ENCODE assay signal across 17 cellular contexts in genomic region chr17:61248399-61248798, GRCh38.
DNase-seq lines count a peak whose midpoint lies in the region; ATAC-seq, FAIRE-seq and TF ChIP-seq lines count a peak whose summit lies in the region.
"Had no signal": no experiment of that assay in that cellular context is flagged by ENCODE, and none has a peak within 500 bp of the region (broad histone marks: within the 10 kb centered on the region; RNA-seq: fewer than 3 reads in every experiment).

No MANE protein-coding gene starts in this region.

- H3K4me3 ChIP-seq in NB4 (ENCODE audit: low read depth, low read length) (no peak overlapping the region), GM12878 (no peak overlapping the region), mucosa of rectum (ENCODE audit: low read length in 2 of 2) (no peak overlapping the region)
- H3K4me3 ChIP-seq: ovary, testis had no signal

- H3K9me3 ChIP-seq in GM12878 (replicated peaks; ENCODE audit: control insufficient read depth, insufficient read depth, low read length) (no peaks in the 10 kb centered on the region), mucosa of rectum (ENCODE audit: control insufficient read depth in 2 of 2, low read length in 2 of 2) (no peaks in the 10 kb centered on the region)
- H3K9me3 ChIP-seq: ovary, testis had no signal

- intact Hi-C loops in GM12878 (cut with micrococcal nuclease; ENCODE audit: unreplicated experiment), result no loop called here

- H3K4me2 ChIP-seq in GM12878 (ENCODE audit: control insufficient read depth, insufficient read depth), result no peak overlapping the region

- TF ChIP-seq POLR2A in NB4 (IDR thresholded peaks at IDR 0.05; ENCODE audit: extremely low read depth, insufficient read length), result no peak
- no peak for TF ChIP-seq POLR2A in GM12878 (IDR thresholded peaks at IDR 0.05; ENCODE audit: low read depth, low read length)

- no peak for FAIRE-seq in GM12878 (lab: Jason Lieb, UNC)
- FAIRE-seq: HTR-8/SVneo had no signal

- SMC1A ChIA-PET in GM12878 (lab: Charles Lee; ENCODE audit: uncharacterized antibody, unreplicated experiment), result interaction anchor here (1.2 kb wide), 1 partner anchor 76 kb away, joined by 4 read pairs; no protein-coding TSS in a partner anchor

- no peaks in the 10 kb centered on the region for H3K36me3 Mint-ChIP-seq in stimulated activated memory B cell treated with anti-CD40 and anti-IgM and Interleukin-4, amounts not matched to agents 10 μg/mL and 1 μg/mL and 100 μg/mL, for 72 hours
- H3K36me3 Mint-ChIP-seq: CD4-positive, alpha-beta memory T cell had no signal

- no peak overlapping the region for H2AFZ ChIP-seq in GM12878 (ENCODE audit: control insufficient read depth, low read depth, low read length)

- TF ChIP-seq CTCF in NB4 (IDR thresholded peaks at IDR 0.05; ENCODE audit: low read depth, low read length) (no peak), GM12878 (IDR thresholded peaks at IDR 0.05 in 2 of 3, conservative IDR thresholded peaks at IDR 0.05 in 1 of 3; ENCODE audit: control insufficient read depth in 2 of 3, extremely low read depth in 1 of 3, insufficient read depth in 1 of 3, low read depth in 3 of 3, low read length in 3 of 3) (no peak)

- CTCF ChIA-PET in GM12878 (lab: Yijun Ruan, JAX), result interaction anchor here (0.8 kb wide), 1 partner anchor 46 kb away, joined by 3 read pairs; no protein-coding TSS in a partner anchor

- H3K27ac ChIP-seq in GM12878 (ENCODE audit: control insufficient read depth, insufficient read depth), result no peak overlapping the region
- H3K27ac ChIP-seq in mucosa of rectum (ENCODE audit: low read depth in 2 of 2, low read length in 2 of 2), result peak overlapping the region; percentile 59 to 60
- H3K27ac ChIP-seq: ovary had no signal

- no peaks in the 10 kb centered on the region for H3K4me1 ChIP-seq in GM12878 (ENCODE audit: control insufficient read depth, insufficient read depth, low read length)
- peaks cover 17 to 29% of the 10 kb centered on the region in 2 donors for H3K4me1 ChIP-seq in mucosa of rectum (ENCODE audit: control insufficient read depth in 2 of 2, insufficient read depth in 2 of 2, low read length in 2 of 2)

- H3K36me3 ChIP-seq in GM12878 (ENCODE audit: control insufficient read depth in 2 of 2, insufficient read depth in 2 of 2, low read length in 1 of 2) (no peaks in the 10 kb centered on the region), mucosa of rectum (ENCODE audit: control insufficient read depth in 2 of 2, insufficient read depth in 2 of 2, low read length in 2 of 2) (no peaks in the 10 kb centered on the region)
- H3K36me3 ChIP-seq: ovary had no signal

- no TSS peak for BruUV-seq in GM12878 (replicated peaks; lab: Mats Ljungman, UMichigan)

- H4K20me1 ChIP-seq in GM12878 (ENCODE audit: control insufficient read depth, insufficient read depth), result no peaks in the 10 kb centered on the region

- POLR2A ChIA-PET in GM12878 (lab: Charles Lee), result no interaction called here

- no peak for TF ChIP-seq RAD21 in GM12878 (IDR thresholded peaks at IDR 0.05; ENCODE audit: insufficient read depth, low read depth, low read length)

- no peak for TF ChIP-seq EP300 in GM12878 (IDR thresholded peaks at IDR 0.05; ENCODE audit: borderline replicate concordance in 1 of 2, control insufficient read depth in 1 of 2, low read depth in 2 of 2, low read length in 2 of 2)

- RAD21 ChIA-PET in GM12878 (lab: Charles Lee; ENCODE audit: unreplicated experiment), result no interaction called here

- no peak overlapping the region for H3K27ac Mint-ChIP-seq in stimulated activated memory B cell treated with anti-CD40 and anti-IgM and Interleukin-4, amounts not matched to agents 10 μg/mL and 1 μg/mL and 100 μg/mL, for 72 hours
- H3K27ac Mint-ChIP-seq: activated B cell treated with CpG ODN at 0.5 μM for 24 hours; activated T-helper 2 cell treated with anti-CD3 and anti-CD28 coated beads, Interferon-gamma antibody, Interleukin-2, Interleukin-4, amounts not matched to agents 10 μg/mL and 5 μg/mL and 100 μg/mL, durations not matched to agents 14 hours and 24 hours and 36 hours had no signal

- H3K27me3 Mint-ChIP-seq in stimulated activated memory B cell treated with anti-CD40 and anti-IgM and Interleukin-4, amounts not matched to agents 10 μg/mL and 1 μg/mL and 100 μg/mL, for 72 hours, result no peaks in the 10 kb centered on the region
- H3K27me3 Mint-ChIP-seq: activated B cell treated with CpG ODN at 0.5 μM for 24 hours; CD4-positive, alpha-beta memory T cell; central memory CD8-positive, alpha-beta T cell had no signal

- ATAC-seq in GM12878, result no peak; the same call in 2 of the 3 replicates
- no peak for ATAC-seq in GM19351 (IDR thresholded peaks at IDR 0.05; ENCODE audit: unreplicated experiment)
- ATAC-seq in stimulated activated memory B cell treated with anti-CD40 and anti-IgM and Interleukin-4, amounts not matched to agents 10 μg/mL and 1 μg/mL and 100 μg/mL, for 72 hours, result no peak

- WGBS in GM12878 (ENCODE audit: insufficient coverage, insufficient replicate concordance, low lambda C conversion rate, missing lambda C conversion rate), result 52% methylated on average over 2 of the region's 2 CpGs

- no peaks in the 10 kb centered on the region for H3K79me2 ChIP-seq in GM12878 (ENCODE audit: control insufficient read depth, insufficient read depth, low read length)

- DNase-seq in Daoy (ENCODE audit: low read depth) (peak; percentile 17), NB4 (ENCODE audit: low read depth) (peak; percentile 22), GM12878 (ENCODE audit: low read depth, low spot score) (no peak), NCI-H2081 (lab: John Stamatoyannopoulos, UW) (no peak), HK-2 (ENCODE audit: unreplicated experiment) (no peak)
- DNase-seq: activated B cell treated with CpG ODN at 0.5 μM for 24 hours; CD4-positive, alpha-beta memory T cell; NCI-H187 treated with DMSO at 0.1 percent for 48 hours; ovary; RPMI8226; testis had no signal

- H3K27me3 ChIP-seq in GM12878 (replicated peaks in 1 of 2; ENCODE audit: control insufficient read depth in 2 of 2, insufficient read depth in 2 of 2, low read length in 1 of 2) (no peaks in the 10 kb centered on the region), mucosa of rectum (ENCODE audit: control insufficient read depth in 2 of 2, insufficient read depth in 2 of 2, low read length in 2 of 2) (no peaks in the 10 kb centered on the region)
- H3K27me3 ChIP-seq: ovary, testis had no signal

- no peaks in the 10 kb centered on the region for H3K9me3 Mint-ChIP-seq in stimulated activated memory B cell treated with anti-CD40 and anti-IgM and Interleukin-4, amounts not matched to agents 10 μg/mL and 1 μg/mL and 100 μg/mL, for 72 hours
- H3K9me3 Mint-ChIP-seq: activated B cell treated with CpG ODN at 0.5 μM for 24 hours; activated T-helper 2 cell treated with anti-CD3 and anti-CD28 coated beads, Interferon-gamma antibody, Interleukin-2, Interleukin-4, amounts not matched to agents 10 μg/mL and 5 μg/mL and 100 μg/mL, durations not matched to agents 14 hours and 24 hours and 36 hours; CD4-positive, alpha-beta memory T cell; central memory CD8-positive, alpha-beta T cell had no signal

- in situ Hi-C loops in GM12878 (cut with MboI), result no loop called here

- H3K9ac ChIP-seq in GM12878 (ENCODE audit: control insufficient read depth, insufficient read depth, low read length), result no peak overlapping the region
- H3K9ac ChIP-seq in mucosa of rectum (ENCODE audit: low read depth in 1 of 2, low read length in 2 of 2), result no peak overlapping the region

- H3K4me1 Mint-ChIP-seq in stimulated activated memory B cell treated with anti-CD40 and anti-IgM and Interleukin-4, amounts not matched to agents 10 μg/mL and 1 μg/mL and 100 μg/mL, for 72 hours, result peaks cover 7% of the 10 kb centered on the region
- H3K4me1 Mint-ChIP-seq: central memory CD8-positive, alpha-beta T cell had no signal

- H3K4me3 Mint-ChIP-seq in stimulated activated memory B cell treated with anti-CD40 and anti-IgM and Interleukin-4, amounts not matched to agents 10 μg/mL and 1 μg/mL and 100 μg/mL, for 72 hours, result no peak overlapping the region
- H3K4me3 Mint-ChIP-seq: activated B cell treated with CpG ODN at 0.5 μM for 24 hours; CD4-positive, alpha-beta memory T cell; central memory CD8-positive, alpha-beta T cell had no signal

TF ChIP-seq in GM12878, 131 proteins besides CTCF, POLR2A, EP300 and RAD21:
- TF ChIP-seq RAD51 (IDR thresholded peaks at IDR 0.05) (no peak), IKZF1 (conservative IDR thresholded peaks at IDR 0.05) (0 out of 2 replicates have a peak, but pooled peaks have one; percentile 12)

Comparison
In these comparisons a context has a peak if more than half of its experiments do, and no peak if none do; other contexts are left out.
1. DNase-seq: peak in Daoy (single experiment) and NB4 (single experiment); none in GM12878 (single experiment), NCI-H2081 (0 of 2) and HK-2 (single experiment).